ENCODE assay signal across 28 cellular contexts in genomic region chr6:22708469-22708868, GRCh38.
"Had no signal": no experiment of that assay in that cellular context is flagged by ENCODE, and none has a peak within 500 bp of the region (broad histone marks: within the 10 kb centered on the region; RNA-seq: fewer than 3 reads in every experiment).

No MANE protein-coding gene starts in this region.

- H3K27me3 Mint-ChIP-seq: naive thymus-derived CD8-positive, alpha-beta T cell; natural killer cell treated with Interleukin-12 subunit alpha and Interleukin-12 subunit beta and Interleukin-15 and Interleukin-18, amount 100 ng/mL, for 72 hours; stimulated activated naive B cell treated with anti-CD40 and anti-IgM and Interleukin-4, amounts not matched to agents 10 μg/mL and 1 μg/mL and 100 μg/mL, for 72 hours; stimulated activated naive CD8-positive, alpha-beta T cell treated with anti-CD3 and anti-CD28 coated beads, Interleukin-15, Interleukin-2, amounts not matched to agents 100 ng/mL and 50 ng/mL, for 24 hours had no signal

- ATAC-seq: naive thymus-derived CD8-positive, alpha-beta T cell; natural killer cell treated with Interleukin-12 subunit alpha and Interleukin-12 subunit beta and Interleukin-15 and Interleukin-18, amount 100 ng/mL, for 72 hours; pancreas; right cardiac atrium; right lobe of liver; stimulated activated effector memory CD8-positive, alpha-beta T cell treated with anti-CD3 and anti-CD28 coated beads, Interleukin-12 subunit alpha, Interleukin-12 subunit beta, amount 100 ng/mL, for 72 hours; stimulated activated naive B cell treated with anti-CD40 and anti-IgM and Interleukin-4, amounts not matched to agents 10 μg/mL and 1 μg/mL and 100 μg/mL, for 72 hours had no signal

- H3K4me1 Mint-ChIP-seq: stimulated activated effector memory CD8-positive, alpha-beta T cell treated with anti-CD3 and anti-CD28 coated beads, Interleukin-12 subunit alpha, Interleukin-12 subunit beta, amount 100 ng/mL, for 72 hours; stimulated activated naive B cell treated with anti-CD40 and anti-IgM and Interleukin-4, amounts not matched to agents 10 μg/mL and 1 μg/mL and 100 μg/mL, for 72 hours had no signal

- H3K27me3 ChIP-seq: neural progenitor cell, neutrophil, pancreas, right lobe of liver, sigmoid colon, stomach, thyroid gland, tibial nerve, upper lobe of left lung, vagina had no signal

- H3K4me3 ChIP-seq: neural progenitor cell, pancreas, prostate gland, right lobe of liver, sigmoid colon, stomach, thoracic aorta, thyroid gland, tibial nerve, upper lobe of left lung, vagina had no signal

- DNase-seq: naive thymus-derived CD8-positive, alpha-beta T cell; nucleus accumbens; pancreas; retina; right cardiac atrium; right lobe of liver; sigmoid colon; small intestine; stimulated activated CD4-positive, alpha-beta T cell treated with anti-CD3 and anti-CD28 coated beads, Interleukin-15, amount 100 ng/mL, for 24 hours; stimulated activated CD4-positive, alpha-beta T cell treated with anti-CD3 and anti-CD28 coated beads, Interleukin-2, amount 100 ng/mL, for 24 hours; stimulated activated CD4-positive, alpha-beta T cell treated with anti-CD3 and anti-CD28 coated beads, Interleukin-2, amount 100 ng/mL, for 48 hours; stimulated activated CD4-positive, alpha-beta T cell treated with anti-CD3 and anti-CD28 coated beads, Interleukin-4, amount 100 ng/mL, for 24 hours; stimulated activated naive B cell treated with anti-CD40 and anti-IgM and Interleukin-4, amounts not matched to agents 10 μg/mL and 1 μg/mL and 100 μg/mL, for 72 hours; stimulated activated naive CD4-positive, alpha-beta T cell treated with Interleukin-2 at 50 U/mL for 16 hours; stomach; thyroid gland; trophoblast cell; upper lobe of left lung had no signal

- H3K4me2 ChIP-seq: neural progenitor cell had no signal

- H3K4me1 ChIP-seq: pancreas, prostate gland, right lobe of liver, thyroid gland, upper lobe of left lung, vagina had no signal

- H3K4me3 Mint-ChIP-seq: naive thymus-derived CD8-positive, alpha-beta T cell; natural killer cell treated with Interleukin-12 subunit alpha and Interleukin-12 subunit beta and Interleukin-15 and Interleukin-18, amount 100 ng/mL, for 72 hours; neural progenitor cell; stimulated activated effector memory CD8-positive, alpha-beta T cell treated with anti-CD3 and anti-CD28 coated beads, Interleukin-12 subunit alpha, Interleukin-12 subunit beta, amount 100 ng/mL, for 72 hours; stimulated activated naive B cell treated with anti-CD40 and anti-IgM and Interleukin-4, amounts not matched to agents 10 μg/mL and 1 μg/mL and 100 μg/mL, for 72 hours; stimulated activated naive CD8-positive, alpha-beta T cell treated with anti-CD3 and anti-CD28 coated beads, Interleukin-15, Interleukin-2, amounts not matched to agents 100 ng/mL and 50 ng/mL, for 24 hours had no signal

- FAIRE-seq: pancreas, small intestine, urothelium cell line had no signal

- H3K9me3 Mint-ChIP-seq: naive thymus-derived CD8-positive, alpha-beta T cell; neural progenitor cell; stimulated activated naive B cell treated with anti-CD40 and anti-IgM and Interleukin-4, amounts not matched to agents 10 μg/mL and 1 μg/mL and 100 μg/mL, for 72 hours; stimulated activated naive CD8-positive, alpha-beta T cell treated with anti-CD3 and anti-CD28 coated beads, Interleukin-15, Interleukin-2, amounts not matched to agents 100 ng/mL and 50 ng/mL, for 24 hours had no signal

- H3K9me3 ChIP-seq: neutrophil, pancreas, prostate gland, right lobe of liver, sigmoid colon, stomach, thoracic aorta, thyroid gland, tibial nerve, upper lobe of left lung, vagina had no signal

- H3K36me3 Mint-ChIP-seq: naive thymus-derived CD8-positive, alpha-beta T cell; natural killer cell treated with Interleukin-12 subunit alpha and Interleukin-12 subunit beta and Interleukin-15 and Interleukin-18, amount 100 ng/mL, for 72 hours; neural progenitor cell; stimulated activated effector memory CD8-positive, alpha-beta T cell treated with anti-CD3 and anti-CD28 coated beads, Interleukin-12 subunit alpha, Interleukin-12 subunit beta, amount 100 ng/mL, for 72 hours; stimulated activated naive B cell treated with anti-CD40 and anti-IgM and Interleukin-4, amounts not matched to agents 10 μg/mL and 1 μg/mL and 100 μg/mL, for 72 hours had no signal

- H3K27ac ChIP-seq: neural progenitor cell, neutrophil, pancreas, prostate gland, right lobe of liver, sigmoid colon, stomach, thyroid gland, upper lobe of left lung, vagina had no signal

- H2AFZ ChIP-seq: neural progenitor cell had no signal

- H3K9ac ChIP-seq: neural progenitor cell had no signal

- H3K36me3 ChIP-seq: neural progenitor cell, neutrophil, pancreas, prostate gland, right lobe of liver, sigmoid colon, stomach, thoracic aorta, thyroid gland, tibial nerve, upper lobe of left lung, vagina had no signal

- H3K27ac Mint-ChIP-seq: naive thymus-derived CD8-positive, alpha-beta T cell; natural killer cell treated with Interleukin-12 subunit alpha and Interleukin-12 subunit beta and Interleukin-15 and Interleukin-18, amount 100 ng/mL, for 72 hours; neural progenitor cell; stimulated activated effector memory CD8-positive, alpha-beta T cell treated with anti-CD3 and anti-CD28 coated beads, Interleukin-12 subunit alpha, Interleukin-12 subunit beta, amount 100 ng/mL, for 72 hours; stimulated activated naive B cell treated with anti-CD40 and anti-IgM and Interleukin-4, amounts not matched to agents 10 μg/mL and 1 μg/mL and 100 μg/mL, for 72 hours; stimulated activated naive CD8-positive, alpha-beta T cell treated with anti-CD3 and anti-CD28 coated beads, Interleukin-15, Interleukin-2, amounts not matched to agents 100 ng/mL and 50 ng/mL, for 24 hours had no signal
